In genomic region chr7:55060690-55061414, GRCh38 we compare ENCODE assay signal across 13 cellular contexts. TPM values are rescaled to one million over a fixed set of nuclear protein-coding genes. Genes with fewer than 3 reads are reported as not detected.
A peak's percentile ranks its signal among the peaks of the same experiment; 100 is the strongest.
DNase-seq lines count a peak whose midpoint lies in the region; ATAC-seq and TF ChIP-seq lines count a peak whose summit lies in the region.
"Had no signal": no experiment of that assay in that cellular context is flagged by ENCODE, and none has a peak within 500 bp of the region (broad histone marks: within the 10 kb centered on the region; RNA-seq: fewer than 3 reads in every experiment).

No MANE protein-coding gene starts in this region.

- peaks cover 18% of the 10 kb centered on the region; the same call in 1 of the 2 replicates for H4K20me1 ChIP-seq in SK-N-SH (ENCODE audit: insufficient read depth)
- H4K20me1 ChIP-seq in GM23338 (replicated peaks; ENCODE audit: insufficient read depth) = no peaks in the 10 kb centered on the region

- H3K4me3 ChIP-seq in SK-N-SH (ENCODE audit: low read depth in 2 of 2, low read length in 1 of 2) (no peak overlapping the region), left lung (no peak overlapping the region), upper lobe of left lung (no peak overlapping the region), GM23338 (no peak overlapping the region)

- peaks cover 0 to 21% of the 10 kb centered on the region in 2 experiments for H3K36me3 ChIP-seq in SK-N-SH (replicated peaks in 1 of 2; ENCODE audit: control insufficient read depth in 1 of 2, insufficient read depth in 2 of 2, low read length in 1 of 2)
- H3K36me3 ChIP-seq in left lung = no peaks in the 10 kb centered on the region
- no peaks in the 10 kb centered on the region for H3K36me3 ChIP-seq in upper lobe of left lung
- H3K36me3 ChIP-seq in GM23338 (ENCODE audit: insufficient read depth) = no peaks in the 10 kb centered on the region

- H3K4me1 ChIP-seq in SK-N-SH (ENCODE audit: control insufficient read depth in 1 of 2, insufficient read depth in 2 of 2, low read depth in 1 of 2, low read length in 1 of 2) (peaks cover 18 to 47% of the 10 kb centered on the region in 2 experiments), left lung (peaks cover 10 to 17% of the 10 kb centered on the region in 2 donors), upper lobe of left lung (peaks cover 11 to 29% (median 26%) of the 10 kb centered on the region in 4 donors), GM23338 (ENCODE audit: insufficient read depth) (peaks cover 8% of the 10 kb centered on the region)

- no peaks in the 10 kb centered on the region for H3K36me3 Mint-ChIP-seq in brain
- no peaks in the 10 kb centered on the region for H3K36me3 Mint-ChIP-seq in natural killer cell
- H3K36me3 Mint-ChIP-seq in GM23338 (ENCODE audit: low read depth) = no peaks in the 10 kb centered on the region

- POLR2A ChIA-PET in SK-N-SH (lab: Yijun Ruan, JAX) = no interaction called here

- intact Hi-C loops in left lung (cut with DNase I) = no loop called here
- intact Hi-C loops in natural killer cell (cut with micrococcal nuclease) = no loop called here

- CTCF ChIA-PET in SK-N-SH (lab: Yijun Ruan, JAX) = interaction anchor here (0.7 to 4.5 kb wide), 3 partner anchors 9 to 286 kb away, joined by 3 to 21 read pairs (median 4); no protein-coding TSS in a partner anchor

- H3K9ac ChIP-seq in SK-N-SH = no peak overlapping the region

- H3K4me1 Mint-ChIP-seq in brain (peaks cover 75% of the 10 kb centered on the region), natural killer cell (peaks cover 0 to 5% of the 10 kb centered on the region in 2 donors), GM23338 (peaks cover 7% of the 10 kb centered on the region)

- H3K27ac ChIP-seq in SK-N-SH (ENCODE audit: low read depth in 2 of 2, low read length in 1 of 2) (peak overlapping the region; percentile 6 to 34; a peak in 2 of 4 replicates), left lung (peak overlapping the region in 1 of 2 donors; percentile 62), upper lobe of left lung (peak overlapping the region in 3 of 4 donors; percentile 1 to 69 (median 36)), GM23338 (ENCODE audit: low read depth) (no peak overlapping the region)

- H3K27me3 ChIP-seq in SK-N-SH (ENCODE audit: insufficient read depth) (no peaks in the 10 kb centered on the region), left lung (no peaks in the 10 kb centered on the region), upper lobe of left lung (no peaks in the 10 kb centered on the region), GM23338 (ENCODE audit: insufficient read depth) (no peaks in the 10 kb centered on the region)

- H3F3A ChIP-seq in SK-N-SH (replicated peaks; ENCODE audit: insufficient read depth) (peaks cover 35% of the 10 kb centered on the region), GM23338 (replicated peaks; ENCODE audit: low read depth) (no peaks in the 10 kb centered on the region)

- TF ChIP-seq CTCF in SK-N-SH (IDR thresholded peaks at IDR 0.05) (no peak), brain (conservative IDR thresholded peaks at IDR 0.05) (no peak), left lung (IDR thresholded peaks at IDR 0.05) (no peak), upper lobe of left lung (IDR thresholded peaks at IDR 0.05) (no peak), natural killer cell (IDR thresholded peaks at IDR 0.05) (no peak), GM23338 (conservative IDR thresholded peaks at IDR 0.05; ENCODE audit: low read depth in 2 of 2) (no peak)

- H3K9me3 ChIP-seq in SK-N-SH = no peaks in the 10 kb centered on the region
- H3K9me3 ChIP-seq in left lung = no peaks in the 10 kb centered on the region
- no peaks in the 10 kb centered on the region for H3K9me3 ChIP-seq in upper lobe of left lung

- TF ChIP-seq EP300 in SK-N-SH (IDR thresholded peaks at IDR 0.05; ENCODE audit: borderline replicate concordance in 1 of 2, low read depth in 1 of 2, low read length in 1 of 2) (no peak), upper lobe of left lung (IDR thresholded peaks at IDR 0.05) (peak in 1 of 4 donors; percentile 77)

- H3K79me2 ChIP-seq in SK-N-SH (ENCODE audit: insufficient read depth) = peaks cover 86% of the 10 kb centered on the region
- H3K79me2 ChIP-seq in GM23338 (replicated peaks; ENCODE audit: insufficient read depth) = no peaks in the 10 kb centered on the region

- H3K9me3 Mint-ChIP-seq in brain (peaks cover 0 to 5% (median 0%) of the 10 kb centered on the region in 5 experiments), natural killer cell (no peaks in the 10 kb centered on the region), GM23338 (no peaks in the 10 kb centered on the region)

- no peak for TF ChIP-seq RAD21 in SK-N-SH (IDR thresholded peaks at IDR 0.05; ENCODE audit: low read length)

- no peak overlapping the region for H2AFZ ChIP-seq in SK-N-SH (ENCODE audit: low read depth)
- no peak overlapping the region for H2AFZ ChIP-seq in GM23338

- no peak overlapping the region for H3K4me2 ChIP-seq in SK-N-SH
- H3K4me2 ChIP-seq in GM23338 = no peak overlapping the region

- H3K27ac Mint-ChIP-seq in brain = peak overlapping the region; percentile 56 to 88 (median 76)
- no peak overlapping the region for H3K27ac Mint-ChIP-seq in natural killer cell
- H3K27ac Mint-ChIP-seq in GM23338 = no peak overlapping the region

- DNase-seq in SK-N-SH (no peak), left lung (no peak), upper lobe of left lung (peak in 1 of 2 donors; percentile 58), natural killer cell (no peak), GM23338 (ENCODE audit: low spot score) (no peak)
- DNase-seq: ACHN; activated CD4-positive, alpha-beta T cell treated with anti-CD3 and anti-CD28 coated beads, Interleukin-2, amount 50 U/mL, for 1 hour; activated effector memory CD4-positive, alpha-beta T cell treated with anti-CD3 and anti-CD28 coated beads, Interleukin-2, amount 50 U/mL, for 16 hours; glutamatergic neuron had no signal

- H3K9me2 ChIP-seq in SK-N-SH = no peaks in the 10 kb centered on the region
- H3K9me2 ChIP-seq in GM23338 (ENCODE audit: insufficient read depth) = no peaks in the 10 kb centered on the region

- WGBS in SK-N-SH (ENCODE audit: low lambda C conversion rate) = 76% methylated on average over 10 of the region's 10 CpGs
- 54 to 56% methylated on average over 10 of the region's 10 CpGs for WGBS in upper lobe of left lung, 2 donors

- peak overlapping the region in 2 of 5 experiments; percentile 17 to 31 for H3K4me3 Mint-ChIP-seq in brain
- H3K4me3 Mint-ChIP-seq in natural killer cell = no peak overlapping the region
- H3K4me3 Mint-ChIP-seq in GM23338 = no peak overlapping the region

- TF ChIP-seq POLR2A in upper lobe of left lung (IDR thresholded peaks at IDR 0.05) = no peak
- no peak for TF ChIP-seq POLR2A in GM18505 (IDR thresholded peaks at IDR 0.05; ENCODE audit: borderline replicate concordance, extremely low read depth, insufficient read depth, insufficient read length)

- H3K27me3 Mint-ChIP-seq in brain (no peaks in the 10 kb centered on the region), natural killer cell (ENCODE audit: low read depth in 2 of 2) (peaks cover 0 to 7% of the 10 kb centered on the region in 2 donors), GM23338 (ENCODE audit: insufficient read depth, low read depth, poor library complexity) (peaks cover 4% of the 10 kb centered on the region)

- ATAC-seq in SK-N-SH treated with all-trans-retinoic acid at 6 μM for 48 hours (no peak), left lung (peak; percentile 58), upper lobe of left lung (ENCODE audit: low FRiP score in 2 of 2) (peak; percentile 65 to 73), GM18505 (IDR thresholded peaks at IDR 0.05; ENCODE audit: unreplicated experiment) (no peak), natural killer cell (no peak), GM23338 (no peak)

TF ChIP-seq in SK-N-SH, 30 proteins besides CTCF, POLR2A, EP300 and RAD21:
- no peak for TF ChIP-seq EZH2phosphoT487 (IDR thresholded peaks at IDR 0.05; ENCODE audit: borderline replicate concordance, low read depth)
- no peak for TF ChIP-seq NRF1 (IDR thresholded peaks at IDR 0.05; ENCODE audit: low read depth, low read length)
- TF ChIP-seq FOSL2 (IDR thresholded peaks at IDR 0.05; ENCODE audit: borderline replicate concordance, low read depth) = no peak
- TF ChIP-seq POLR2AphosphoS5 (IDR thresholded peaks at IDR 0.05; ENCODE audit: low read depth, low read length) = no peak
- 0 out of 2 replicates have a peak, but pooled peaks have one; percentile 11 for TF ChIP-seq NFIC (IDR thresholded peaks at IDR 0.05; ENCODE audit: borderline replicate concordance)

TF ChIP-seq in SK-N-SH treated with all-trans-retinoic acid at 6 μM for 48 hours, 23 proteins besides CTCF, POLR2A, EP300 and RAD21 (continues in another document):
- no peak for TF ChIP-seq PPARA (CRISPR knock-in tag; IDR thresholded peaks at IDR 0.05; ENCODE audit: borderline replicate concordance)
- TF ChIP-seq ZNF70 (CRISPR knock-in tag; IDR thresholded peaks at IDR 0.05) = no peak
- TF ChIP-seq ZFP3 (CRISPR knock-in tag; IDR thresholded peaks at IDR 0.05) = no peak

TF ChIP-seq in GM23338, 12 proteins besides CTCF, POLR2A, EP300 and RAD21 (continues in another document):
- no peak for TF ChIP-seq ZNF114 (CRISPR knock-in tag; IDR thresholded peaks at IDR 0.05)
- TF ChIP-seq JUNB (IDR thresholded peaks at IDR 0.05; ENCODE audit: unreplicated experiment) = no peak
- TF ChIP-seq STAT1 (IDR thresholded peaks at IDR 0.05; ENCODE audit: unreplicated experiment) = no peak
- TF ChIP-seq NANOG (IDR thresholded peaks at IDR 0.05; ENCODE audit: borderline replicate concordance) = no peak

RNA-seq across cellular contexts. Expression of gene EGFR, which starts 42.0 kb away (rescaled TPM):
- 30.7 and 37.6 TPM in 2 replicates for polyA plus RNA-seq in SK-N-SH (2012; rRNA removed)
- 28.1 and 35.5 TPM in 2 replicates for polyA plus RNA-seq in SK-N-SH (2012; cell fraction: cytosol; rRNA removed)
- polyA plus RNA-seq in SK-N-SH (2012; cell fraction: nucleus; rRNA removed) = 63.1 and 73.2 TPM in 2 replicates
- polyA plus RNA-seq in brain (ENCODE audit: insufficient read depth, low read depth, low replicate concordance) = 15.0 TPM
- 10 to 100 TPM; 76.5 to 79.3 TPM for total RNA-seq in left lung
- 100 to 1,000 TPM in 2 of 6 donors, 10 to 100 TPM in 4; 58.7 to 110 (median 93.2) TPM for total RNA-seq in upper lobe of left lung
- total RNA-seq in natural killer cell = not detected
- 4.5 TPM in 2 replicates for total RNA-seq in GM23338 (2014; rRNA removed; shearing (Covaris generic))
- polyA plus RNA-seq in GM23338 (2016; fragmentation: Nextera tagmentation; extraction: Ambion mirVana) = 1.5 and 1.9 TPM in 2 replicates
- total RNA-seq: T-helper 2 cell treated with Interferon-gamma antibody and Interleukin-4, amounts not matched to agents 100 ng/mL and 5 ng/mL, for 36 hours had no signal

Comparison
In these comparisons a context has a peak if more than half of its experiments do, and no peak if none do; other contexts are left out.
1. ATAC-seq: peak in left lung (single experiment) and upper lobe of left lung (2 of 2); none in SK-N-SH treated with all-trans-retinoic acid at 6 μM for 48 hours (single experiment), GM18505 (single experiment), natural killer cell (0 of 3) and GM23338 (single experiment).
2. H3K27ac Mint-ChIP-seq: peak in brain (5 of 5); none in natural killer cell (0 of 2) and GM23338 (single experiment).
3. RNA of gene EGFR, which starts 42.0 kb away (total RNA-seq): 58.7 to 110 TPM in upper lobe of left lung and 76.5 to 79.3 TPM in left lung; 4.5 TPM in GM23338 and not detected in natural killer cell; every median in the first group is over 10 times any median in the second.